In genomic region chr3:141302364-141303141, GRCh38 we compare ENCODE assay signal across 9 cellular contexts.
A peak's percentile ranks its signal among the peaks of the same experiment; 100 is the strongest.
DNase-seq lines count a peak whose midpoint lies in the region; ATAC-seq and TF ChIP-seq lines count a peak whose summit lies in the region.
"Had no signal": no experiment of that assay in that cellular context is flagged by ENCODE, and none has a peak within 500 bp of the region (broad histone marks: within the 10 kb centered on the region; RNA-seq: fewer than 3 reads in every experiment).

No MANE protein-coding gene starts in this region.

- no peaks in the 10 kb centered on the region for H3K79me2 ChIP-seq in fibroblast of lung (ENCODE audit: control insufficient read depth, insufficient read depth, low read length)

- H4K20me1 ChIP-seq in fibroblast of lung (ENCODE audit: control insufficient read depth, extremely low read depth, insufficient read depth, low read length) = no peaks in the 10 kb centered on the region

- H3K36me3 ChIP-seq in RWPE2 (ENCODE audit: low read depth) (no peaks in the 10 kb centered on the region), fibroblast of lung (ENCODE audit: control insufficient read depth, insufficient read depth, low read length) (no peaks in the 10 kb centered on the region), WERI-Rb-1 (no peaks in the 10 kb centered on the region)

- no peak overlapping the region for H3K4me2 ChIP-seq in fibroblast of lung (ENCODE audit: extremely low read depth, insufficient read depth, low read length)

- DNase-seq in ELR (ENCODE audit: low read depth) (peak; percentile 84), RWPE2 (ENCODE audit: low spot score) (no peak), fibroblast of lung (ENCODE audit: low read depth in 2 of 2) (peak; percentile 56 to 59), renal cortical epithelial cell (ENCODE audit: low read depth) (peak; percentile 57), RKO (ENCODE audit: low spot score) (no peak), WERI-Rb-1 (no peak)
- DNase-seq in NK-92 treated with Interleukin-12 subunit alpha and Interleukin-12 subunit beta, amount 100 ng/mL, for 24 hours (lab: John Stamatoyannopoulos, UW) = no peak
- DNase-seq: activated CD4-positive, alpha-beta T cell treated with anti-CD3 and anti-CD28 coated beads for 1 hour had no signal

- no peaks in the 10 kb centered on the region for H3K4me1 ChIP-seq in RWPE2 (ENCODE audit: insufficient read depth, poor library complexity, severe bottlenecking)
- peaks cover 12% of the 10 kb centered on the region for H3K4me1 ChIP-seq in fibroblast of lung (ENCODE audit: control insufficient read depth, extremely low read depth, insufficient read depth, low read length)

- H3K27me3 ChIP-seq in RWPE2 (ENCODE audit: insufficient read depth, poor library complexity, severe bottlenecking) = no peaks in the 10 kb centered on the region
- H3K27me3 ChIP-seq in fibroblast of lung (ENCODE audit: control insufficient read depth, insufficient read depth, low read length) = no peaks in the 10 kb centered on the region
- H3K27me3 ChIP-seq in WERI-Rb-1 (ENCODE audit: insufficient read depth, low read depth, severe bottlenecking) = no peaks in the 10 kb centered on the region

- no peak overlapping the region for H3K9ac ChIP-seq in fibroblast of lung (ENCODE audit: insufficient read depth, low read length)

- no peak overlapping the region for H2AFZ ChIP-seq in fibroblast of lung (ENCODE audit: low read length)

- TF ChIP-seq CTCF in RWPE2 (IDR thresholded peaks at IDR 0.05; ENCODE audit: poor library complexity, severe bottlenecking) (no peak), fibroblast of lung (conservative IDR thresholded peaks at IDR 0.05 in 1 of 2, IDR thresholded peaks at IDR 0.05 in 1 of 2; ENCODE audit: low read depth in 1 of 2, low read length in 2 of 2) (peak; percentile 13 to 21), WERI-Rb-1 (IDR thresholded peaks at IDR 0.05; ENCODE audit: low read depth, low read length) (no peak)

- H3K27ac ChIP-seq in RWPE2 (ENCODE audit: poor library complexity, severe bottlenecking) (no peak overlapping the region), fibroblast of lung (ENCODE audit: insufficient read depth, low read length) (no peak overlapping the region), WERI-Rb-1 (no peak overlapping the region)

- H3K4me3 ChIP-seq in RWPE2 (ENCODE audit: severe bottlenecking) = no peak overlapping the region
- H3K4me3 ChIP-seq in fibroblast of lung (replicated peaks in 1 of 4; ENCODE audit: control extremely low read depth in 1 of 4, insufficient read depth in 1 of 4, low read depth in 3 of 4, low read length in 4 of 4) = no peak overlapping the region
- no peak overlapping the region for H3K4me3 ChIP-seq in WERI-Rb-1 (ENCODE audit: low read depth, low read length)

- ATAC-seq in RWPE2 (ENCODE audit: low read depth) (peak; percentile 28; the same call in 1 of the 3 replicates), GM21515 (IDR thresholded peaks at IDR 0.05; ENCODE audit: unreplicated experiment) (no peak)

- no peaks in the 10 kb centered on the region for H3K9me3 ChIP-seq in RWPE2 (ENCODE audit: severe bottlenecking)
- H3K9me3 ChIP-seq in fibroblast of lung (ENCODE audit: control insufficient read depth, insufficient read depth, low read depth, low read length) = no peaks in the 10 kb centered on the region
- peaks cover 5% of the 10 kb centered on the region for H3K9me3 ChIP-seq in WERI-Rb-1 (ENCODE audit: severe bottlenecking)

Comparison
In these comparisons a context has a peak if more than half of its experiments do, and no peak if none do; other contexts are left out.
1. DNase-seq: peak in ELR (single experiment), fibroblast of lung (2 of 2) and renal cortical epithelial cell (single experiment); none in RWPE2 (single experiment), RKO (single experiment), NK-92 treated with Interleukin-12 subunit alpha and Interleukin-12 subunit beta, amount 100 ng/mL, for 24 hours (single experiment) and WERI-Rb-1 (single experiment).
2. CTCF ChIP-seq: peak in fibroblast of lung (2 of 2); none in RWPE2 (single experiment) and WERI-Rb-1 (single experiment).